8 cellular contexts compared by ENCODE assay signal in genomic region chr5:106454651-106455415, GRCh38.
DNase-seq lines count a peak whose midpoint lies in the region; ATAC-seq, FAIRE-seq and TF ChIP-seq lines count a peak whose summit lies in the region.

No MANE protein-coding gene starts in this region.

- no peaks in the 10 kb centered on the region for H3K27me3 Mint-ChIP-seq in astrocyte (ENCODE audit: low read depth, unreplicated experiment)

- H3K4me3 ChIP-seq in astrocyte (ENCODE audit: insufficient read depth, low read depth, low read length) (no peak overlapping the region), left lung (no peak overlapping the region)

- DNase-seq in D341Med (ENCODE audit: low spot score), result peak; percentile 57
- peak; percentile 75 for DNase-seq in HT1080 (ENCODE audit: low read depth)
- peak; percentile 52 for DNase-seq in astrocyte (ENCODE audit: low read depth)
- DNase-seq in left lung, result no peak
- DNase-seq in cerebellar nuclear complex (lab: John Stamatoyannopoulos, UW), result no peak
- DNase-seq in germinal center (ENCODE audit: low spot score), result no peak

- no peak overlapping the region for H3K27ac ChIP-seq in astrocyte (ENCODE audit: low read depth, low read length)
- H3K27ac ChIP-seq in left lung, result no peak overlapping the region

- H2AFZ ChIP-seq in astrocyte (ENCODE audit: low read depth, low read length), result no peak overlapping the region

- H3K4me3 Mint-ChIP-seq in astrocyte (ENCODE audit: unreplicated experiment), result no peak overlapping the region

- ATAC-seq in left lung (peak; percentile 76), GM21423 (IDR thresholded peaks at IDR 0.05; ENCODE audit: unreplicated experiment) (no peak), GM19452 (IDR thresholded peaks at IDR 0.05; ENCODE audit: unreplicated experiment) (no peak)

- H3K9me3 ChIP-seq in astrocyte (ENCODE audit: insufficient read depth, low read depth, low read length), result no peaks in the 10 kb centered on the region
- H3K9me3 ChIP-seq in left lung, result no peaks in the 10 kb centered on the region

- H3K4me1 ChIP-seq in astrocyte (ENCODE audit: insufficient read depth, low read length), result peaks cover 7% of the 10 kb centered on the region
- no peaks in the 10 kb centered on the region for H3K4me1 ChIP-seq in left lung

- no peaks in the 10 kb centered on the region for H3K79me2 ChIP-seq in astrocyte (ENCODE audit: insufficient read depth, low read length)

- peaks cover 8% of the 10 kb centered on the region for H3K4me1 Mint-ChIP-seq in astrocyte (ENCODE audit: low read depth, unreplicated experiment)

- H3K36me3 Mint-ChIP-seq in astrocyte (ENCODE audit: low read depth, unreplicated experiment), result no peaks in the 10 kb centered on the region

- no peaks in the 10 kb centered on the region for H3K9me3 Mint-ChIP-seq in astrocyte (ENCODE audit: unreplicated experiment)

- no peaks in the 10 kb centered on the region for H4K20me1 ChIP-seq in astrocyte (ENCODE audit: insufficient read depth, low read length)

- no peaks in the 10 kb centered on the region for H3K27me3 ChIP-seq in astrocyte (ENCODE audit: insufficient read depth, low read length)
- H3K27me3 ChIP-seq in left lung, result no peaks in the 10 kb centered on the region

- H3K4me2 ChIP-seq in astrocyte (ENCODE audit: low read length), result peak overlapping the region; percentile 7

- peak; percentile 41 for FAIRE-seq in astrocyte (lab: Jason Lieb, UNC)

- intact Hi-C loops in left lung (cut with DNase I), result no loop called here

- no peak overlapping the region for H3K9ac ChIP-seq in astrocyte (ENCODE audit: low read length)

- peak; percentile 46 for TF ChIP-seq CTCF in astrocyte (IDR thresholded peaks at IDR 0.05; ENCODE audit: insufficient read depth, low read depth, low read length)
- no peak for TF ChIP-seq CTCF in left lung (IDR thresholded peaks at IDR 0.05)

- no peaks in the 10 kb centered on the region for H3K36me3 ChIP-seq in astrocyte (ENCODE audit: insufficient read depth, low read length)
- no peaks in the 10 kb centered on the region for H3K36me3 ChIP-seq in left lung

- no peak overlapping the region for H3K27ac Mint-ChIP-seq in astrocyte (ENCODE audit: unreplicated experiment)

Comparison
In these comparisons a context has a peak if more than half of its experiments do, and no peak if none do; other contexts are left out.
1. DNase-seq: peak in D341Med (single experiment), HT1080 (single experiment) and astrocyte (single experiment); none in left lung (0 of 2), cerebellar nuclear complex (0 of 2) and germinal center (single experiment).